ENCODE assay signal across 1 cellular context in genomic region chr19:2453431-2454025, GRCh38.
TF ChIP-seq lines count a peak whose summit lies in the region.

No MANE protein-coding gene starts in this region.

TF ChIP-seq in HepG2, 621 proteins besides CTCF, POLR2A, EP300 and RAD21:
- TF ChIP-seq EEA1 (CRISPR knock-in tag; IDR thresholded peaks at IDR 0.05; ENCODE audit: borderline replicate concordance), result no peak
- no peak for TF ChIP-seq MXD4 (CRISPR knock-in tag; IDR thresholded peaks at IDR 0.05)
- no peak for TF ChIP-seq SKI (IDR thresholded peaks at IDR 0.05; ENCODE audit: partially characterized antibody)
